8 cellular contexts compared by ENCODE assay signal in genomic region chr1:77281491-77282186, GRCh38. TPM values are rescaled to one million over a fixed set of nuclear protein-coding genes. Genes with fewer than 3 reads are reported as not detected.
A peak's percentile ranks its signal among the peaks of the same experiment; 100 is the strongest.
DNase-seq lines count a peak whose midpoint lies in the region; ATAC-seq and TF ChIP-seq lines count a peak whose summit lies in the region.

TSS of gene AK5 (plus strand) at chr1:77282019. CDS start at chr1:77282314, 295 bp downstream.

- peaks cover 82% of the 10 kb centered on the region for H3K27me3 ChIP-seq in mononuclear cell (ENCODE audit: insufficient read depth, low read length)

- TF ChIP-seq CTCF in epithelial cell of esophagus (IDR thresholded peaks at IDR 0.05; ENCODE audit: insufficient read depth, low read depth, low read length, missing control alignments): no peak

- peak; percentile 67 for ATAC-seq in GM21619 (IDR thresholded peaks at IDR 0.05; ENCODE audit: unreplicated experiment)

- DNase-seq in CD1c-positive myeloid dendritic cell (ENCODE audit: extremely low spot score) (peak; percentile 50), NCI-H1694 (lab: John Stamatoyannopoulos, UW) (peak; percentile 25), epithelial cell of esophagus (ENCODE audit: low read depth) (peak; percentile 63), dedifferentiated amniotic fluid mesenchymal stem cell (ENCODE audit: extremely low spot score) (no peak)
- peak; percentile 77 for DNase-seq in activated CD8-positive, alpha-beta memory T cell treated with anti-CD3 and anti-CD28 coated beads, Interleukin-2, amount 50 U/mL, for 48 hours
- peak; percentile 61 for DNase-seq in stimulated activated CD8-positive, alpha-beta memory T cell treated with anti-CD3 and anti-CD28 coated beads, Interleukin-4, amount 100 ng/mL, for 48 hours

- H3K4me1 ChIP-seq in mononuclear cell (ENCODE audit: insufficient read depth, low read length): peaks cover 39% of the 10 kb centered on the region

- H3K4me3 ChIP-seq in epithelial cell of esophagus (ENCODE audit: low read length) (peak within 1 kb of the TSS; percentile 32), mononuclear cell (ENCODE audit: low read length) (peak within 1 kb of the TSS; percentile 34)

- no peaks in the 10 kb centered on the region for H3K9me3 ChIP-seq in mononuclear cell (ENCODE audit: low read depth, low read length)

RNA-seq across cellular contexts. Expression of gene AK5, which starts in this region (rescaled TPM):
- 16.3 TPM for total RNA-seq in mononuclear cell
